ENCODE assay signal across 8 cellular contexts in genomic region chr15:76840830-76841460, GRCh38.
DNase-seq lines count a peak whose midpoint lies in the region; ATAC-seq and TF ChIP-seq lines count a peak whose summit lies in the region.

No MANE protein-coding gene starts in this region.

- H3K4me1 Mint-ChIP-seq in CD8-positive, alpha-beta T cell (ENCODE audit: low read depth): peaks cover 24% of the 10 kb centered on the region

- no peaks in the 10 kb centered on the region for H3K79me2 ChIP-seq in HCT116 (ENCODE audit: insufficient read depth, low read length)

- H3K27me3 ChIP-seq in CD8-positive, alpha-beta T cell (ENCODE audit: insufficient read depth, low read length): no peaks in the 10 kb centered on the region
- H3K27me3 ChIP-seq in HCT116 (ENCODE audit: insufficient read depth, low read length): no peaks in the 10 kb centered on the region
- no peaks in the 10 kb centered on the region for H3K27me3 ChIP-seq in transverse colon

- no TSS peak for BruUV-seq in HCT116 (replicated peaks; lab: Mats Ljungman, UMichigan)

- no peak overlapping the region for H3K27ac ChIP-seq in CD8-positive, alpha-beta T cell (ENCODE audit: low read depth, low read length)
- H3K27ac ChIP-seq in HCT116 (ENCODE audit: low read depth, low read length) (no peak overlapping the region), transverse colon (no peak overlapping the region)

- H3K36me3 Mint-ChIP-seq in CD8-positive, alpha-beta T cell: peaks cover 31% of the 10 kb centered on the region

- H3K9me3 ChIP-seq in CD8-positive, alpha-beta T cell (ENCODE audit: low read length): no peaks in the 10 kb centered on the region
- H3K9me3 ChIP-seq in HCT116 (ENCODE audit: control insufficient read depth in 1 of 2, insufficient read depth in 1 of 2, low read depth in 1 of 2, low read length in 2 of 2) (no peaks in the 10 kb centered on the region), transverse colon (no peaks in the 10 kb centered on the region)

- CTCF ChIA-PET in CD8-positive, alpha-beta T cell (lab: Charles Lee): no interaction called here
- CTCF ChIA-PET in HCT116 (lab: Charles Lee): interaction anchor here (0.9 kb wide), 1 partner anchor 27 kb away, joined by 3 read pairs; no protein-coding TSS in a partner anchor

- in situ Hi-C loops in SK-MEL-5 (cut with HindIII; ENCODE audit: low pct_unique_long_range_greater_than_20kb, low sequenced_read_pairs): no loop called here
- in situ Hi-C loops in transverse colon (cut with MboI; ENCODE audit: low pct_ligation_motif_present in 1 of 4, low pct_unique_long_range_greater_than_20kb in 1 of 4, low sequenced_read_pairs in 3 of 4): no loop called here

- TF ChIP-seq CTCF in CD8-positive, alpha-beta T cell (IDR thresholded peaks at IDR 0.05): peak; percentile 13
- peak; percentile 43 to 60 (median 56); a peak in 5 of 6 replicates for TF ChIP-seq CTCF in HCT116 (IDR thresholded peaks at IDR 0.05 in 2 of 3, conservative IDR thresholded peaks at IDR 0.05 in 1 of 3; ENCODE audit: borderline replicate concordance in 1 of 3, insufficient read depth in 1 of 3, low read depth in 2 of 3, low read length in 2 of 3)
- peak; percentile 43 to 58 (median 57) for TF ChIP-seq CTCF in transverse colon (IDR thresholded peaks at IDR 0.05)

- no peak overlapping the region for H3K9ac ChIP-seq in HCT116 (ENCODE audit: low read length)

- TF ChIP-seq POLR2A in HCT116 (IDR thresholded peaks at IDR 0.05; ENCODE audit: borderline replicate concordance, extremely low read depth, insufficient read depth, insufficient read length) (no peak), transverse colon (IDR thresholded peaks at IDR 0.05) (no peak)

- WGBS in transverse colon (ENCODE audit: low coverage in 1 of 2), 2 donors: 38 to 61% methylated on average over 3 to 5 of the region's 5 CpGs

- H3K4me3 Mint-ChIP-seq in CD8-positive, alpha-beta T cell: no peak overlapping the region

- TF ChIP-seq RAD21 in HCT116 (IDR thresholded peaks at IDR 0.05; ENCODE audit: low read depth): peak; percentile 55

- no peaks in the 10 kb centered on the region for H3K9me3 Mint-ChIP-seq in CD8-positive, alpha-beta T cell

- H3K36me3 ChIP-seq in CD8-positive, alpha-beta T cell (ENCODE audit: insufficient read depth, low read length): no peaks in the 10 kb centered on the region
- H3K36me3 ChIP-seq in HCT116 (ENCODE audit: control insufficient read depth in 1 of 2, insufficient read depth in 2 of 2, low read length in 2 of 2) (no peaks in the 10 kb centered on the region), transverse colon (no peaks in the 10 kb centered on the region)

- no peak for DNase-seq in CD8-positive, alpha-beta T cell
- DNase-seq in HCT116 (ENCODE audit: low read depth, low spot score) (peak; percentile 8), SK-MEL-5 (ENCODE audit: low read depth, low spot score) (peak; percentile 67), glomerular visceral epithelial cell (ENCODE audit: extremely low spot score) (peak; percentile 39), transverse colon (no peak)
- no peak for DNase-seq in activated CD4-positive, alpha-beta T cell treated with anti-CD3 and anti-CD28 coated beads for 48 hours

- RAD21 ChIA-PET in HCT116 (lab: Charles Lee; ENCODE audit: low non-redundant PET in 1 of 2, low total read pairs in 2 of 2, uncharacterized antibody in 2 of 2, unreplicated experiment in 2 of 2): no interaction called here

- no peaks in the 10 kb centered on the region for H3K4me1 ChIP-seq in CD8-positive, alpha-beta T cell (ENCODE audit: insufficient read depth, low read length)
- H3K4me1 ChIP-seq in HCT116 (ENCODE audit: control insufficient read depth in 1 of 2, insufficient read depth in 2 of 2, low read length in 2 of 2) (no peaks in the 10 kb centered on the region), transverse colon (peaks cover 0 to 5% (median 0%) of the 10 kb centered on the region in 4 donors)

- TF ChIP-seq EP300 in transverse colon (IDR thresholded peaks at IDR 0.05; ENCODE audit: low read depth): no peak

- H2AFZ ChIP-seq in HCT116 (ENCODE audit: low read depth, low read length, poor library complexity, severe bottlenecking): no peak overlapping the region

- H4K20me1 ChIP-seq in HCT116 (ENCODE audit: insufficient read depth): no peaks in the 10 kb centered on the region

- H3K4me3 ChIP-seq in CD8-positive, alpha-beta T cell (ENCODE audit: low read depth, low read length): no peak overlapping the region
- H3K4me3 ChIP-seq in HCT116 (replicated peaks in 1 of 2; ENCODE audit: low read depth in 1 of 2, low read length in 2 of 2) (no peak overlapping the region), transverse colon (no peak overlapping the region)

- no peak overlapping the region for H3K27ac Mint-ChIP-seq in CD8-positive, alpha-beta T cell

- H3K27me3 Mint-ChIP-seq in CD8-positive, alpha-beta T cell (ENCODE audit: low read depth): no peaks in the 10 kb centered on the region

- intact Hi-C loops in CD8-positive, alpha-beta T cell (cut with DNase I, micrococcal nuclease): loop anchor here in 1 of 2 experiments (5.0 kb wide), 2 partner anchors 604 to 649 kb away; no protein-coding TSS in a partner anchor
- intact Hi-C loops in HCT116 (cut with micrococcal nuclease): loop anchor here (5.0 to 10.0 kb wide), 2 partner anchors 506 to 604 kb away; partner anchors contain the start of gene ISL2
- intact Hi-C loops in transverse colon (cut with DNase I; ENCODE audit: low total_unique reads): no loop called here

- POLR2A ChIA-PET in CD8-positive, alpha-beta T cell (lab: Charles Lee): interaction anchor here (0.6 kb wide), 1 partner anchor 20 kb away, joined by 7 read pairs; no protein-coding TSS in a partner anchor
- POLR2A ChIA-PET in HCT116 (lab: Charles Lee): no interaction called here

- ATAC-seq in CD8-positive, alpha-beta T cell: no peak
- ATAC-seq in HCT116 (peak; percentile 75), HG02973 (IDR thresholded peaks at IDR 0.05; ENCODE audit: unreplicated experiment) (no peak), HG02981 (IDR thresholded peaks at IDR 0.05; ENCODE audit: unreplicated experiment) (no peak)

- no peak overlapping the region for H3K4me2 ChIP-seq in HCT116 (ENCODE audit: low read length)

- H3K9me2 ChIP-seq in HCT116 (ENCODE audit: insufficient read depth): no peaks in the 10 kb centered on the region

TF ChIP-seq in HCT116, 20 proteins besides CTCF, POLR2A, EP300 and RAD21:
- TF ChIP-seq ZNF274 (IDR thresholded peaks at IDR 0.05; ENCODE audit: low read depth, low read length) (no peak), REST (IDR thresholded peaks at IDR 0.05; ENCODE audit: low read depth) (no peak)

Comparison
In these comparisons a context has a peak if more than half of its experiments do, and no peak if none do; other contexts are left out.
1. DNase-seq: peak in HCT116 (single experiment), SK-MEL-5 (single experiment) and glomerular visceral epithelial cell (single experiment); none in CD8-positive, alpha-beta T cell (0 of 7), transverse colon (single experiment) and activated CD4-positive, alpha-beta T cell treated with anti-CD3 and anti-CD28 coated beads for 48 hours (single experiment).
2. Peak in every context shown above with its lines, with median percentiles within 50 percentile points of each other: CTCF ChIP-seq.